In genomic region chr11:130413383-130414106, GRCh38 we compare ENCODE assay signal across 1 cellular context.
TF ChIP-seq lines count a peak whose summit lies in the region.

No MANE protein-coding gene starts in this region.

TF ChIP-seq in HepG2, 621 proteins besides CTCF, POLR2A, EP300 and RAD21:
- TF ChIP-seq GABPA (IDR thresholded peaks at IDR 0.05; ENCODE audit: low read depth, low read length): no peak
- TF ChIP-seq GABPA (CRISPR knock-in tag; IDR thresholded peaks at IDR 0.05; ENCODE audit: low read depth): no peak
- no peak for TF ChIP-seq ZSCAN29 (CRISPR knock-in tag; conservative IDR thresholded peaks at IDR 0.05)
- TF ChIP-seq PLSCR1 (CRISPR knock-in tag; IDR thresholded peaks at IDR 0.05; ENCODE audit: borderline replicate concordance): no peak
- TF ChIP-seq BRD4 (CRISPR knock-in tag; IDR thresholded peaks at IDR 0.05): no peak
- TF ChIP-seq ZNF570 (CRISPR knock-in tag; IDR thresholded peaks at IDR 0.05; ENCODE audit: borderline replicate concordance): no peak
- TF ChIP-seq ZNF3 (CRISPR knock-in tag; IDR thresholded peaks at IDR 0.05): no peak
